8 cellular contexts compared by ENCODE assay signal in the genomic region with DNA sequence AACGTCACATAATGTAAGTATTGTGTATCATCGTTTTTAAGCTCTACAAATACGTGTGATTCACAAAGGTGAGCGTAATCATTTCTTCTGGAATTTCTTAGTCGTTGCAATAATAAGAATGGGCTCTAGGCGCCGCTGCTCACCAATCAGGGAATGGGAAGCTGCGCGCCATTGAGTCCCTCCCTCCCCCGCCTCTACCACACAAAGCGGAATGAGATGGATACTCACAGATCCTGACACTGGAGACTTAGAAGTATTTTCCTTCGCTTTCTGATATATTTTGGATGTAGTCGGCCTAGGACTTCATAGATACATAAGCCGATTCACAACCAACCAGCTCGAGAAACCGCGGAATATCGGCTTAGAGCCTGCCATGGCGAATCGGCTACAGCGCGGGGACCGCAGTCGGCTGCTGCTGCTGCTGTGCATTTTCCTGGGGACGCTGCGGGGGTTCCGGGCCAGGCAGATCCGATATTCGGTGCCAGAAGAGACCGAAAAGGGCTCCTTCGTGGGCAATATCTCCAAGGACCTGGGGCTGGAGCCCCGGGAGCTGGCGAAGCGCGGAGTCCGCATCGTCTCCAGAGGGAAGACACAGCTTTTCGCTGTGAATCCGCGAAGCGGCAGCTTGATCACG. TPM values are rescaled to one million over a fixed set of nuclear protein-coding genes. Genes with fewer than 3 reads are reported as not detected.
A peak's percentile ranks its signal among the peaks of the same experiment; 100 is the strongest.
DNase-seq lines count a peak whose midpoint lies in the region; ATAC-seq and TF ChIP-seq lines count a peak whose summit lies in the region.

Gene PCDHGA11 (plus strand): TSS at position 197 of the 634 bp plus-strand sequence. CDS start 177 bp downstream, at position 374.

- peaks cover 23% of the 10 kb centered on the region for H3K36me3 Mint-ChIP-seq in activated CD4-positive, alpha-beta memory T cell treated with anti-CD3 and anti-CD28 coated beads, Interleukin-2, amount 10 ng/mL, durations not matched to agents 7 days and 5 days (ENCODE audit: low read depth)

- peaks cover 12% of the 10 kb centered on the region for H3K4me1 Mint-ChIP-seq in activated CD4-positive, alpha-beta memory T cell treated with anti-CD3 and anti-CD28 coated beads, Interleukin-2, amount 10 ng/mL, durations not matched to agents 7 days and 5 days

- DNase-seq in GM12864 (ENCODE audit: low read depth) (no peak), foreskin fibroblast (peak; percentile 67 to 86), retina (peak; percentile 69), SK-N-DZ (ENCODE audit: low spot score) (no peak), hepatic stellate cell (ENCODE audit: low spot score) (no peak)
- peak; percentile 46 for DNase-seq in activated CD4-positive, alpha-beta memory T cell treated with anti-CD3 and anti-CD28 coated beads, Interleukin-2, amount 10 ng/mL, durations not matched to agents 7 days and 5 days
- DNase-seq in effector CD8-positive, alpha-beta T cell (lab: John Stamatoyannopoulos, UW), result no peak

- POLR2A ChIA-PET in activated CD4-positive, alpha-beta memory T cell treated with anti-CD3 and anti-CD28 coated beads, Interleukin-2, amount 10 ng/mL, durations not matched to agents 7 days and 5 days (lab: Charles Lee), result interaction anchor here (0.6 to 1.6 kb wide), 7 partner anchors 8 to 97 kb away, joined by 3 to 5 read pairs (median 4); partner anchors contain the start of gene PCDHGA10

- peak within 1 kb of the TSS; percentile 70 for H3K4me3 Mint-ChIP-seq in activated CD4-positive, alpha-beta memory T cell treated with anti-CD3 and anti-CD28 coated beads, Interleukin-2, amount 10 ng/mL, durations not matched to agents 7 days and 5 days

- CTCF ChIA-PET in activated CD4-positive, alpha-beta memory T cell treated with anti-CD3 and anti-CD28 coated beads, Interleukin-2, amount 10 ng/mL, durations not matched to agents 7 days and 5 days (lab: Charles Lee), result interaction anchor here (0.6 to 2.5 kb wide), 22 partner anchors 8 to 560 kb away, joined by 3 to 16 read pairs (median 4); partner anchors contain the start of genes PCDHGA10, PCDHGA12, PCDHGA3 and PCDHGA4

- peak; percentile 65 for TF ChIP-seq CTCF in GM12864 (IDR thresholded peaks at IDR 0.05; ENCODE audit: low read depth, low read length, missing control alignments)
- peak; percentile 45 for TF ChIP-seq CTCF in foreskin fibroblast (IDR thresholded peaks at IDR 0.05; ENCODE audit: low read depth, low read length)

- H3K9me3 Mint-ChIP-seq in activated CD4-positive, alpha-beta memory T cell treated with anti-CD3 and anti-CD28 coated beads, Interleukin-2, amount 10 ng/mL, durations not matched to agents 7 days and 5 days, result peaks cover 17% of the 10 kb centered on the region

- peak; percentile 50 for ATAC-seq in HG03175 (IDR thresholded peaks at IDR 0.05; ENCODE audit: unreplicated experiment)

- peak within 1 kb of the TSS; percentile 5 for H3K27ac Mint-ChIP-seq in activated CD4-positive, alpha-beta memory T cell treated with anti-CD3 and anti-CD28 coated beads, Interleukin-2, amount 10 ng/mL, durations not matched to agents 7 days and 5 days

- H3K27me3 Mint-ChIP-seq in activated CD4-positive, alpha-beta memory T cell treated with anti-CD3 and anti-CD28 coated beads, Interleukin-2, amount 10 ng/mL, durations not matched to agents 7 days and 5 days, result peaks cover 64% of the 10 kb centered on the region

- H3K4me3 ChIP-seq in GM12864 (ENCODE audit: low read depth, low read length), result peak within 1 kb of the TSS; percentile 70
- peak within 1 kb of the TSS; percentile 43 to 49 for H3K4me3 ChIP-seq in foreskin fibroblast (ENCODE audit: low read depth in 1 of 2, low read length in 2 of 2)

RNA-seq across cellular contexts. Expression of gene PCDHGA11, which starts in this region (rescaled TPM):
- not detected for total RNA-seq in activated CD4-positive, alpha-beta memory T cell treated with anti-CD3 and anti-CD28 coated beads, Interleukin-2, amount 10 ng/mL, durations not matched to agents 7 days and 5 days
- 0.31 and 0.36 TPM in 2 replicates for polyA plus RNA-seq in SK-N-DZ (2014; cell fraction: cytosol; rRNA removed)
- 0.06 and 0.15 TPM in 2 replicates for polyA plus RNA-seq in SK-N-DZ (2014; cell fraction: nucleus; rRNA removed)

Comparison
In these comparisons a context has a peak if more than half of its experiments do, and no peak if none do; other contexts are left out.
1. Peak in DNase-seq in activated CD4-positive, alpha-beta memory T cell treated with anti-CD3 and anti-CD28 coated beads, Interleukin-2, amount 10 ng/mL, durations not matched to agents 7 days and 5 days; RNA of the gene not detected or under 1 TPM.
2. DNase-seq: peak in foreskin fibroblast (2 of 2) and retina (single experiment); none in GM12864 (single experiment), effector CD8-positive, alpha-beta T cell (single experiment), SK-N-DZ (single experiment) and hepatic stellate cell (single experiment).